ENCODE assay signal across 11 cellular contexts in the genomic region with DNA sequence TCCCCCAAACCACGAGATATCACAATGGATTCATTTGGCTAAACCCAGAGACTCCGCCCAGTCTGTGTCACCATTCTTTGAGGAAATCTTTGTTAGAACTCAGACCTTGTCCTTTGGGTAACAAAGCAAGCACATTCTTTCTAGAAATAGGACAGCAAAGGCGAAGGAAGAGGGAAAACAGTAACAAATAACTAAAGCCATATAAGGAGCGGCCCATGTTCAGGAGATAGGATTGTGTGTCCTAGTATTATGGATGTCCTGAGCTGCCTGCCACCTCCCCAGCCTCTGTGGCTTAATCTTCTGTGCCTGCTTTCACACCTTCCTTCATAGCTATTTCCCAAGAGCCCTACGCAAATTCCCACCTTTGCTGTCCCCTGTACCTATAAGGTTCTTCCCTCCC. TPM values are rescaled to one million over a fixed set of nuclear protein-coding genes. Genes with fewer than 3 reads are reported as not detected.
A peak's percentile ranks its signal among the peaks of the same experiment; 100 is the strongest.
DNase-seq lines count a peak whose midpoint lies in the region; ATAC-seq and TF ChIP-seq lines count a peak whose summit lies in the region.
"Had no signal": no experiment of that assay in that cellular context is flagged by ENCODE, and none has a peak within 500 bp of the region (broad histone marks: within the 10 kb centered on the region; RNA-seq: fewer than 3 reads in every experiment).

No MANE protein-coding gene starts in this region.

- no peak for TF ChIP-seq POLR2A in tibial nerve (IDR thresholded peaks at IDR 0.05)

- H3K27me3 ChIP-seq in HUES48 (ENCODE audit: control insufficient read depth, insufficient read depth, low read length) (no peaks in the 10 kb centered on the region), lung (ENCODE audit: control insufficient read depth, insufficient read depth) (no peaks in the 10 kb centered on the region), tibial nerve (no peaks in the 10 kb centered on the region)

- H3K4me3 ChIP-seq in HUES48 (ENCODE audit: low read depth, low read length) (no peak overlapping the region), lung (no peak overlapping the region), tibial nerve (no peak overlapping the region)

- H3K4me1 ChIP-seq in HUES48 (ENCODE audit: control insufficient read depth, insufficient read depth, low read length) (peaks cover 58% of the 10 kb centered on the region), lung (ENCODE audit: control insufficient read depth in 2 of 2, insufficient read depth in 2 of 2, low read length in 2 of 2) (peaks cover 5 to 16% of the 10 kb centered on the region in 2 donors), tibial nerve (peaks cover 3 to 60% (median 29%) of the 10 kb centered on the region in 4 donors)

- peak; percentile 87 for DNase-seq in dermis blood vessel endothelial cell
- DNase-seq in lung (ENCODE audit: low spot score): no peak
- no peak for DNase-seq in tibial nerve (ENCODE audit: low spot score in 2 of 2)
- DNase-seq in effector CD8-positive, alpha-beta T cell (lab: John Stamatoyannopoulos, UW): no peak
- no peak for DNase-seq in NCI-H2029 treated with DMSO at 0.1 percent for 48 hours (lab: John Stamatoyannopoulos, UW)
- DNase-seq in GM03348 (ENCODE audit: low spot score): no peak
- DNase-seq: anterior cingulate cortex, DND-41, NCI-H226 had no signal

- TF ChIP-seq CTCF in lung (IDR thresholded peaks at IDR 0.05; ENCODE audit: control extremely low read depth, extremely low read depth): no peak
- TF ChIP-seq CTCF in tibial nerve (IDR thresholded peaks at IDR 0.05): no peak

- WGBS in lung, 2 donors: 75% methylated on average over 5 of the region's 5 CpGs
- 42 to 45% methylated on average over 5 of the region's 5 CpGs for WGBS in tibial nerve, 2 donors

- H3K27ac ChIP-seq in HUES48 (ENCODE audit: low read depth, low read length) (peak overlapping the region; percentile 76), lung (ENCODE audit: low read depth in 1 of 2, low read length in 1 of 2) (peak overlapping the region; percentile 13 to 62), tibial nerve (peak overlapping the region in 3 of 4 donors; percentile 8 to 74 (median 70))

- H3K9ac ChIP-seq in HUES48 (ENCODE audit: low read depth, low read length): 0 out of 2 replicates have a peak overlapping the region, but pooled peaks have one; percentile 39

- TF ChIP-seq EP300 in tibial nerve (IDR thresholded peaks at IDR 0.05): no peak

- H3K9me3 ChIP-seq in HUES48 (ENCODE audit: control insufficient read depth, insufficient read depth, low read length): no peaks in the 10 kb centered on the region
- no peaks in the 10 kb centered on the region for H3K9me3 ChIP-seq in lung (ENCODE audit: control insufficient read depth in 2 of 2, insufficient read depth in 1 of 2, low read length in 1 of 2)
- H3K9me3 ChIP-seq in tibial nerve: no peaks in the 10 kb centered on the region

- ATAC-seq in lung (ENCODE audit: insufficient read depth, low FRiP score): no peak
- no peak for ATAC-seq in GM18867 (IDR thresholded peaks at IDR 0.05; ENCODE audit: unreplicated experiment)

- H3K36me3 ChIP-seq in HUES48 (ENCODE audit: control insufficient read depth, insufficient read depth, low read length) (no peaks in the 10 kb centered on the region), lung (ENCODE audit: control insufficient read depth in 2 of 2, insufficient read depth in 2 of 2, low read length in 2 of 2) (no peaks in the 10 kb centered on the region), tibial nerve (no peaks in the 10 kb centered on the region)

RNA-seq across cellular contexts. Expression of gene UACA, which starts 59.9 kb away (rescaled TPM):
- total RNA-seq in dermis blood vessel endothelial cell (170 and 185 TPM in 2 replicates), lung (100 to 1,000 TPM in 1 of 2 donors, 10 to 100 TPM in 1; 37.1 to 195 TPM), tibial nerve (100 to 1,000 TPM; 107 to 210 (median 168) TPM)
- polyA plus RNA-seq in lung: 10 to 100 TPM in 1 of 2 donors, 1 to 10 TPM in 1; 9.2 to 38.7 TPM
